In genomic region chr12:11553871-11554533, GRCh38 we compare ENCODE assay signal across 8 cellular contexts.
DNase-seq lines count a peak whose midpoint lies in the region; ATAC-seq and TF ChIP-seq lines count a peak whose summit lies in the region.

No MANE protein-coding gene starts in this region.

- TF ChIP-seq CTCF in natural killer cell (IDR thresholded peaks at IDR 0.05), result peak; percentile 61
- peak; percentile 86 for TF ChIP-seq CTCF in chondrocyte (IDR thresholded peaks at IDR 0.05)
- TF ChIP-seq CTCF in left lung (IDR thresholded peaks at IDR 0.05), result peak; percentile 29 to 35

- H3K9me3 ChIP-seq in left lung, result no peaks in the 10 kb centered on the region

- H3K4me1 Mint-ChIP-seq in natural killer cell, result peaks cover 7% of the 10 kb centered on the region in 2 donors
- peaks cover 4 to 7% of the 10 kb centered on the region in 2 donors for H3K4me1 Mint-ChIP-seq in natural killer cell treated with Interleukin-12 subunit alpha and Interleukin-12 subunit beta and Interleukin-15 and Interleukin-18, amount 100 ng/mL, for 72 hours (ENCODE audit: low read depth in 2 of 2)
- H3K4me1 Mint-ChIP-seq in chondrocyte (ENCODE audit: low read depth), result peaks cover 21% of the 10 kb centered on the region

- H3K9me3 Mint-ChIP-seq in natural killer cell (no peaks in the 10 kb centered on the region), chondrocyte (ENCODE audit: low read depth) (no peaks in the 10 kb centered on the region)
- no peaks in the 10 kb centered on the region for H3K9me3 Mint-ChIP-seq in natural killer cell treated with Interleukin-12 subunit alpha and Interleukin-12 subunit beta and Interleukin-15 and Interleukin-18, amount 100 ng/mL, for 72 hours

- no peaks in the 10 kb centered on the region for H3K27me3 ChIP-seq in left lung

- DNase-seq in natural killer cell, result no peak
- DNase-seq in natural killer cell treated with Interleukin-12 subunit alpha and Interleukin-12 subunit beta and Interleukin-15 and Interleukin-18, amount 100 ng/mL, for 72 hours (ENCODE audit: low spot score), result no peak
- DNase-seq in NCI-H2029 (lab: John Stamatoyannopoulos, UW), result peak; percentile 74
- peak in 3 of 5 experiments; percentile 7 to 82 (median 15) for DNase-seq in T-helper 2 cell
- no peak for DNase-seq in chondrocyte (ENCODE audit: low spot score)
- no peak for DNase-seq in left lung
- peak; percentile 32 for DNase-seq in stromal cell of bone marrow (ENCODE audit: low read depth)

- peaks cover 0 to 3% of the 10 kb centered on the region in 2 donors for H3K4me1 ChIP-seq in left lung

- ATAC-seq in natural killer cell (peak; percentile 69 to 89 (median 78)), HG02623 (IDR thresholded peaks at IDR 0.05; ENCODE audit: unreplicated experiment) (peak; percentile 59), left lung (peak; percentile 80)
- no peak for ATAC-seq in natural killer cell treated with Interleukin-12 subunit alpha and Interleukin-12 subunit beta and Interleukin-15 and Interleukin-18, amount 100 ng/mL, for 72 hours

- intact Hi-C loops in natural killer cell (cut with micrococcal nuclease), result loop anchor here (1.0 kb wide), 1 partner anchor 479 kb away; no protein-coding TSS in a partner anchor
- intact Hi-C loops in left lung (cut with DNase I), result no loop called here

- H3K36me3 ChIP-seq in left lung, result no peaks in the 10 kb centered on the region

- H3K4me3 Mint-ChIP-seq in natural killer cell (no peak overlapping the region), chondrocyte (ENCODE audit: unreplicated experiment) (no peak overlapping the region)
- H3K4me3 Mint-ChIP-seq in natural killer cell treated with Interleukin-12 subunit alpha and Interleukin-12 subunit beta and Interleukin-15 and Interleukin-18, amount 100 ng/mL, for 72 hours, result no peak overlapping the region

- no peak overlapping the region for H3K27ac ChIP-seq in left lung

- H3K27ac Mint-ChIP-seq in natural killer cell (no peak overlapping the region), chondrocyte (ENCODE audit: unreplicated experiment) (no peak overlapping the region)
- H3K27ac Mint-ChIP-seq in natural killer cell treated with Interleukin-12 subunit alpha and Interleukin-12 subunit beta and Interleukin-15 and Interleukin-18, amount 100 ng/mL, for 72 hours, result no peak overlapping the region

- H3K4me3 ChIP-seq in left lung, result no peak overlapping the region

- peaks cover 23 to 36% of the 10 kb centered on the region in 2 donors for H3K27me3 Mint-ChIP-seq in natural killer cell (ENCODE audit: low read depth in 2 of 2)
- peaks cover 23 to 36% of the 10 kb centered on the region in 2 donors for H3K27me3 Mint-ChIP-seq in natural killer cell treated with Interleukin-12 subunit alpha and Interleukin-12 subunit beta and Interleukin-15 and Interleukin-18, amount 100 ng/mL, for 72 hours
- H3K27me3 Mint-ChIP-seq in chondrocyte (ENCODE audit: low read depth), result peaks cover 3% of the 10 kb centered on the region

- H3K36me3 Mint-ChIP-seq in natural killer cell, result no peaks in the 10 kb centered on the region
- H3K36me3 Mint-ChIP-seq in natural killer cell treated with Interleukin-12 subunit alpha and Interleukin-12 subunit beta and Interleukin-15 and Interleukin-18, amount 100 ng/mL, for 72 hours, result no peaks in the 10 kb centered on the region
- no peaks in the 10 kb centered on the region for H3K36me3 Mint-ChIP-seq in chondrocyte (ENCODE audit: low read depth)

Comparison
In these comparisons a context has a peak if more than half of its experiments do, and no peak if none do; other contexts are left out.
1. ATAC-seq: peak in natural killer cell (3 of 3), HG02623 (single experiment) and left lung (single experiment); none in natural killer cell treated with Interleukin-12 subunit alpha and Interleukin-12 subunit beta and Interleukin-15 and Interleukin-18, amount 100 ng/mL, for 72 hours (0 of 2).
2. DNase-seq: peak in NCI-H2029 (single experiment), T-helper 2 cell (3 of 5) and stromal cell of bone marrow (single experiment); none in natural killer cell (single experiment), natural killer cell treated with Interleukin-12 subunit alpha and Interleukin-12 subunit beta and Interleukin-15 and Interleukin-18, amount 100 ng/mL, for 72 hours (single experiment), chondrocyte (single experiment) and left lung (0 of 2).
3. CTCF ChIP-seq: peak in every context shown above with its lines; median percentile 86 in chondrocyte; 61 in natural killer cell; 32 in left lung.